ENCODE assay signal across 12 cellular contexts in genomic region chr2:98828793-98829371, GRCh38.
DNase-seq lines count a peak whose midpoint lies in the region; ATAC-seq and TF ChIP-seq lines count a peak whose summit lies in the region.
"Had no signal": no experiment of that assay in that cellular context is flagged by ENCODE, and none has a peak within 500 bp of the region (broad histone marks: within the 10 kb centered on the region; RNA-seq: fewer than 3 reads in every experiment).

No MANE protein-coding gene starts in this region.

- dilution Hi-C loops in mammary epithelial cell (cut with HindIII; ENCODE audit: low sequenced_read_pairs), result no loop called here

- H3K4me1 ChIP-seq in mammary epithelial cell (ENCODE audit: insufficient read depth, low read length), result peaks cover 10% of the 10 kb centered on the region

- BruUV-seq in mammary epithelial cell (replicated peaks; lab: Mats Ljungman, UMichigan), result no TSS peak

- no peaks in the 10 kb centered on the region for H3K9me3 ChIP-seq in CD4-positive, alpha-beta T cell (ENCODE audit: control insufficient read depth, low read length)
- H3K9me3 ChIP-seq in mammary epithelial cell (replicated peaks; ENCODE audit: insufficient read depth, low read length), result no peaks in the 10 kb centered on the region
- H3K9me3 ChIP-seq: gastrocnemius medialis had no signal

- CTCF ChIA-PET in CD4-positive, alpha-beta T cell (lab: Charles Lee), result interaction anchor here (3.0 kb wide), 1 partner anchor 179 kb away, joined by 13 read pairs; no protein-coding TSS in a partner anchor
- CTCF ChIA-PET in mammary epithelial cell (lab: Charles Lee; ENCODE audit: low non-redundant PET), result no interaction called here

- ATAC-seq in CD4-positive, alpha-beta T cell (ENCODE audit: poor library complexity), result peak; percentile 56
- ATAC-seq: gastrocnemius medialis, right cardiac atrium had no signal

- H3K4me2 ChIP-seq in mammary epithelial cell (ENCODE audit: insufficient read depth, low read depth, low read length), result no peak overlapping the region

- H3K79me2 ChIP-seq in mammary epithelial cell (ENCODE audit: insufficient read depth, low read length), result no peaks in the 10 kb centered on the region

- peak overlapping the region; percentile 83 for H3K27ac Mint-ChIP-seq in CD4-positive, alpha-beta T cell

- in situ Hi-C loops in mammary epithelial cell (cut with MboI; ENCODE audit: low sequenced_read_pairs in 2 of 2), result loop anchor here in 1 of 2 donors (25.0 kb wide), 1 partner anchor 233 kb away; no protein-coding TSS in a partner anchor

- H3K36me3 ChIP-seq in mammary epithelial cell (ENCODE audit: insufficient read depth, low read length), result no peaks in the 10 kb centered on the region
- H3K36me3 ChIP-seq: gastrocnemius medialis had no signal

- POLR2A ChIA-PET in CD4-positive, alpha-beta T cell (lab: Charles Lee), result interaction anchor here (0.6 to 3.2 kb wide), 10 partner anchors 9 to 179 kb away, joined by 3 to 17 read pairs (median 4); partner anchors contain the start of gene MGAT4A

- peaks cover 84% of the 10 kb centered on the region for H3K4me1 Mint-ChIP-seq in CD4-positive, alpha-beta T cell (ENCODE audit: low read depth)

- no peak for TF ChIP-seq CTCF in CD4-positive, alpha-beta T cell (IDR thresholded peaks at IDR 0.05)
- TF ChIP-seq CTCF in mammary epithelial cell (conservative IDR thresholded peaks at IDR 0.05 in 1 of 2, IDR thresholded peaks at IDR 0.05 in 1 of 2; ENCODE audit: extremely low read depth in 1 of 2, insufficient read depth in 1 of 2, low read depth in 1 of 2, low read length in 2 of 2) (no peak), dorsolateral prefrontal cortex (IDR thresholded peaks at IDR 0.05 in 54 of 56, conservative IDR thresholded peaks at IDR 0.05 in 2 of 56; ENCODE audit: low read depth in 1 of 56, partially characterized antibody in 56 of 56) (no peak)

- H2AFZ ChIP-seq in mammary epithelial cell (ENCODE audit: low read depth, low read length), result no peak overlapping the region

- no peaks in the 10 kb centered on the region for H4K20me1 ChIP-seq in mammary epithelial cell (ENCODE audit: insufficient read depth, low read length)

- H3K4me3 ChIP-seq in mammary epithelial cell (replicated peaks in 1 of 3; ENCODE audit: insufficient read depth in 1 of 3, low read depth in 2 of 3, low read length in 3 of 3) (no peak overlapping the region), dorsolateral prefrontal cortex (no peak overlapping the region)
- H3K4me3 ChIP-seq: gastrocnemius medialis had no signal

- no peak overlapping the region for H3K9ac ChIP-seq in mammary epithelial cell (ENCODE audit: insufficient read depth, low read length)

- H3K27ac ChIP-seq in CD4-positive, alpha-beta T cell (ENCODE audit: low read depth, low read length), result no peak overlapping the region
- H3K27ac ChIP-seq in mammary epithelial cell (ENCODE audit: insufficient read depth, low read depth, low read length), result no peak overlapping the region
- no peak overlapping the region for H3K27ac ChIP-seq in dorsolateral prefrontal cortex
- H3K27ac ChIP-seq: gastrocnemius medialis had no signal

- no peaks in the 10 kb centered on the region for H3K27me3 ChIP-seq in CD4-positive, alpha-beta T cell (ENCODE audit: control insufficient read depth, insufficient read depth, low read length)
- H3K27me3 ChIP-seq in mammary epithelial cell (ENCODE audit: insufficient read depth, low read length) (no peaks in the 10 kb centered on the region), dorsolateral prefrontal cortex (no peaks in the 10 kb centered on the region)
- H3K27me3 ChIP-seq: gastrocnemius medialis had no signal

- no peaks in the 10 kb centered on the region for H3K27me3 Mint-ChIP-seq in CD4-positive, alpha-beta T cell

- DNase-seq in AG20443 (ENCODE audit: low spot score) (peak; percentile 4), NCI-H146 (lab: John Stamatoyannopoulos, UW) (peak; percentile 64), mammary epithelial cell (peak; percentile 32), dorsolateral prefrontal cortex (no peak), SW 1271 (lab: John Stamatoyannopoulos, UW) (no peak), head of caudate nucleus (no peak)
- no peak for DNase-seq in CD4-positive, alpha-beta T cell
- DNase-seq: activated CD8-positive, alpha-beta memory T cell treated with anti-CD3 and anti-CD28 coated beads for 24 hours; effector CD4-positive, alpha-beta T cell; gastrocnemius medialis; NCI-H1092 treated with DMSO at 0.1 percent for 48 hours; right cardiac atrium had no signal

- no peaks in the 10 kb centered on the region for H3K9me3 Mint-ChIP-seq in CD4-positive, alpha-beta T cell

- intact Hi-C loops in CD4-positive, alpha-beta T cell (cut with DNase I, micrococcal nuclease), result loop anchor here in 1 of 2 experiments (10.0 kb wide), 1 partner anchor 1114 kb away; the partner anchor contains the start of gene ZAP70
- intact Hi-C loops in mammary epithelial cell (cut with micrococcal nuclease), result no loop called here
- intact Hi-C loops in dorsolateral prefrontal cortex (cut with DNase I), result no loop called here
- intact Hi-C loops in head of caudate nucleus (cut with DNase I), result loop anchor here (10.0 kb wide), 1 partner anchor 104 kb away; no protein-coding TSS in a partner anchor

- 20% methylated on average over 2 of the region's 5 CpGs for WGBS in mammary epithelial cell (ENCODE audit: low coverage, missing lambda C conversion rate)

- H3K36me3 Mint-ChIP-seq in CD4-positive, alpha-beta T cell (ENCODE audit: low read depth), result no peaks in the 10 kb centered on the region

- H3K4me3 Mint-ChIP-seq in CD4-positive, alpha-beta T cell, result peak overlapping the region; percentile 74

Comparison
In these comparisons a context has a peak if more than half of its experiments do, and no peak if none do; other contexts are left out.
1. DNase-seq: peak in AG20443 (single experiment), NCI-H146 (single experiment) and mammary epithelial cell (single experiment); none in CD4-positive, alpha-beta T cell (0 of 10), dorsolateral prefrontal cortex (0 of 10), SW 1271 (0 of 2) and head of caudate nucleus (0 of 42).